9 cellular contexts compared by ENCODE assay signal in the genomic region with DNA sequence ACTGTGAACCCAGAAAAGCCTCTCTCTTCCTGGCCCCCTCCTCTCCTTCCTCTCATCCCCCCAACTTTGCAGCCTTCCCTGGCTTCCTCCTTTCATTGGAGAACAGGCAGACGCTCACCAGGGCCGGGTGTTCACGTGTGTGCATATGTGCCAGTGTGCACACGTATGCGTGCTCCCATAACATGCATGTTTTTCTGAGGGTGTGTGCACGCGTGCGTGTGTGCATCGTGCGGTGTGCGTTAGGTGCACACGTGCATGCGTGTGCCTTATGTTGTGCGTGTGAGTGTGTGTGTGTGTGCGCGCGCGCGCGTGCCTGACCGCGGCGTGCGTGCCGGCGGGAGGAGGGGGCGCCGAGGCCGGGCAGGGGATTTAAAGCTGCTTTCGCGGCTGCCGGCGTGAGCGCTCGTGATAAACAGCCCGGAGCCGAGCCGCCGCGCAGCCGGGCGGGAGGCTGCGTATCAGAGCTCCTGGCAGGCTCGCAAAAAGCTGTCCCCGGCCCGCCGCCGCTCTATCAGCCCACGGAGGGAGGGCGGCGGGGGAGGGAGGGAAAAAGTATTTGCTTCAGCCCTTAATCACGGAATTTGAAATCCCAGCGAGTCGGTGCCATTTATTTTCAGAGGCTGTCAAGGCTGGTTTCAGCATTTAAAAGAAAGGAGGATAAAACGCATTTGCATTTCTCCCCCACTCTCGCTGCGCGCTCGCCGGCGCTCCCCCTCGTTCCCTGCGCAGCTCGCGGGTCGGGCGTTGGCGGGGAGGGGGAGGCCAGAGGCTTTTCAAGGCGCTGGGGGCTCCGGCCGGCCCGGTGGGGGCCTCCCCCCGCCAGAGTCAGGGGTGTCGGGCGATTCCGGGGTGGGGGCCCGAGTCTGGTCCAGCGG.
A peak's percentile ranks its signal among the peaks of the same experiment; 100 is the strongest.
DNase-seq lines count a peak whose midpoint lies in the region; ATAC-seq and TF ChIP-seq lines count a peak whose summit lies in the region.
"Had no signal": no experiment of that assay in that cellular context is flagged by ENCODE, and none has a peak within 500 bp of the region (broad histone marks: within the 10 kb centered on the region; RNA-seq: fewer than 3 reads in every experiment).

No MANE protein-coding gene starts in this region.

- H3K27ac ChIP-seq in ACC112 (ENCODE audit: low read depth, low read length) (no peak overlapping the region), stomach smooth muscle (ENCODE audit: low read length) (peak overlapping the region; percentile 71)
- H3K27ac ChIP-seq: epithelial cell of prostate had no signal

- H3K36me3 ChIP-seq in ACC112 (ENCODE audit: insufficient read depth, low read length) = no peaks in the 10 kb centered on the region
- H3K36me3 ChIP-seq in stomach smooth muscle (ENCODE audit: control insufficient read depth in 2 of 2, insufficient read depth in 2 of 2, low read length in 2 of 2) = no peaks in the 10 kb centered on the region

- TF ChIP-seq CTCF in HFF-Myc (IDR thresholded peaks at IDR 0.05; ENCODE audit: low read depth, low read length, missing control alignments) (no peak), WTC11 (IDR thresholded peaks at IDR 0.05) (no peak)

- CTCF ChIA-PET in WTC11 (lab: Charles Lee) = interaction anchor here (0.6 to 1.9 kb wide), 7 partner anchors 10 to 305 kb away, joined by 3 to 5 read pairs (median 4); no protein-coding TSS in a partner anchor

- H3K4me3 ChIP-seq in ACC112 (ENCODE audit: low read depth, low read length) (peak overlapping the region; percentile 81), HFF-Myc (replicated peaks; ENCODE audit: low read depth, low read length) (peak overlapping the region; percentile 47), stomach smooth muscle (ENCODE audit: low read length in 2 of 2) (peak overlapping the region; percentile 76 to 79)

- no peaks in the 10 kb centered on the region for H3K79me2 ChIP-seq in ACC112 (ENCODE audit: control insufficient read depth, insufficient read depth, low read length, unreplicated experiment)

- no peaks in the 10 kb centered on the region for H3K9me3 ChIP-seq in stomach smooth muscle (ENCODE audit: control insufficient read depth in 2 of 2, low read length in 2 of 2)

- H3K4me3 Mint-ChIP-seq in WTC11 = peak overlapping the region; percentile 81

- POLR2A ChIA-PET in WTC11 (lab: Charles Lee) = interaction anchor here (0.6 to 1.3 kb wide), 3 partner anchors 22 to 259 kb away, joined by 3 to 5 read pairs (median 3); partner anchors contain the start of gene IER5L

- peak overlapping the region; percentile 61 for H2AFZ ChIP-seq in ACC112 (ENCODE audit: low read length, unreplicated experiment)

- no peaks in the 10 kb centered on the region for H3K36me3 Mint-ChIP-seq in WTC11

- DNase-seq in HFF-Myc (ENCODE audit: extremely low read depth, low read depth) (no peak), WTC11 (ENCODE audit: low spot score) (peak; percentile 32), ecto neural progenitor cell (ENCODE audit: low spot score) (peak; percentile 78), medulla oblongata (ENCODE audit: extremely low spot score) (peak; percentile 45), NCI-H2107 (lab: John Stamatoyannopoulos, UW) (no peak)

- ATAC-seq in WTC11 (peak; percentile 20; the same call in 1 of the 2 replicates), HG03025 (IDR thresholded peaks at IDR 0.05; ENCODE audit: low FRiP score, unreplicated experiment) (no peak)

- H3K4me1 Mint-ChIP-seq in WTC11 = peaks cover 26% of the 10 kb centered on the region

- peaks cover 98% of the 10 kb centered on the region for H3K27me3 Mint-ChIP-seq in WTC11 (ENCODE audit: low read depth)

- H3K27me3 ChIP-seq in ACC112 (ENCODE audit: insufficient read depth, low read length) (peaks cover 23% of the 10 kb centered on the region; the same call in 1 of the 2 replicates), stomach smooth muscle (ENCODE audit: control insufficient read depth in 1 of 2, insufficient read depth in 2 of 2, low read length in 2 of 2) (no peaks in the 10 kb centered on the region)

- H3K4me1 ChIP-seq in ACC112 (ENCODE audit: control insufficient read depth, insufficient read depth, low read length, unreplicated experiment) = peaks cover 7% of the 10 kb centered on the region
- H3K4me1 ChIP-seq in stomach smooth muscle (ENCODE audit: control insufficient read depth, insufficient read depth, low read length) = peaks cover 27% of the 10 kb centered on the region

- H3K9ac ChIP-seq in stomach smooth muscle (ENCODE audit: low read length in 2 of 2) = peak overlapping the region; percentile 74 to 84

- no peak overlapping the region for H3K27ac Mint-ChIP-seq in WTC11

- H3K9me3 Mint-ChIP-seq in WTC11 = peaks cover 3% of the 10 kb centered on the region; the same call in 1 of the 2 replicates

TF ChIP-seq in WTC11, 78 proteins besides CTCF, POLR2A, EP300 and RAD21 (continues in another document):
- no peak for TF ChIP-seq EMX1 (CRISPR knock-in tag; IDR thresholded peaks at IDR 0.05)
- no peak for TF ChIP-seq NR1H2 (CRISPR knock-in tag; IDR thresholded peaks at IDR 0.05)
- no peak for TF ChIP-seq RORB (CRISPR knock-in tag; IDR thresholded peaks at IDR 0.05)
- TF ChIP-seq, protein P1, sequence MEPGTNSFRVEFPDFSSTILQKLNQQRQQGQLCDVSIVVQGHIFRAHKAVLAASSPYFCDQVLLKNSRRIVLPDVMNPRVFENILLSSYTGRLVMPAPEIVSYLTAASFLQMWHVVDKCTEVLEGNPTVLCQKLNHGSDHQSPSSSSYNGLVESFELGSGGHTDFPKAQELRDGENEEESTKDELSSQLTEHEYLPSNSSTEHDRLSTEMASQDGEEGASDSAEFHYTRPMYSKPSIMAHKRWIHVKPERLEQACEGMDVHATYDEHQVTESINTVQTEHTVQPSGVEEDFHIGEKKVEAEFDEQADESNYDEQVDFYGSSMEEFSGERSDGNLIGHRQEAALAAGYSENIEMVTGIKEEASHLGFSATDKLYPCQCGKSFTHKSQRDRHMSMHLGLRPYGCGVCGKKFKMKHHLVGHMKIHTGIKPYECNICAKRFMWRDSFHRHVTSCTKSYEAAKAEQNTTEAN (CRISPR knock-in tag; IDR thresholded peaks at IDR 0.05) = peak; percentile 28; the same call in 1 of the 2 replicates
- TF ChIP-seq CREB1 (CRISPR knock-in tag; IDR thresholded peaks at IDR 0.05) = no peak
- TF ChIP-seq SP1 (CRISPR knock-in tag; conservative IDR thresholded peaks at IDR 0.05) = no peak
- TF ChIP-seq USF1 (CRISPR knock-in tag; IDR thresholded peaks at IDR 0.05) = no peak
- peak; percentile 33; the same call in 1 of the 2 replicates for TF ChIP-seq FOXP1 (CRISPR knock-in tag; IDR thresholded peaks at IDR 0.05; ENCODE audit: borderline replicate concordance)
- no peak for TF ChIP-seq E2F1 (CRISPR knock-in tag; IDR thresholded peaks at IDR 0.05)
- TF ChIP-seq ETV6 (CRISPR knock-in tag; IDR thresholded peaks at IDR 0.05) = peak; percentile 58; the same call in 1 of the 2 replicates
- no peak for TF ChIP-seq FOXP4 (CRISPR knock-in tag; IDR thresholded peaks at IDR 0.05)
- TF ChIP-seq ZNF263 (CRISPR knock-in tag; IDR thresholded peaks at IDR 0.05; ENCODE audit: low read depth) = no peak
- TF ChIP-seq TEAD4 (CRISPR knock-in tag; IDR thresholded peaks at IDR 0.05) = no peak
- no peak for TF ChIP-seq ZNF121 (CRISPR knock-in tag; IDR thresholded peaks at IDR 0.05)
- no peak for TF ChIP-seq ZNF317 (CRISPR knock-in tag; IDR thresholded peaks at IDR 0.05; ENCODE audit: borderline replicate concordance, low read depth)
- TF ChIP-seq MXD4 (CRISPR knock-in tag; IDR thresholded peaks at IDR 0.05; ENCODE audit: borderline replicate concordance) = no peak
- no peak for TF ChIP-seq TCF7 (CRISPR knock-in tag; IDR thresholded peaks at IDR 0.05; ENCODE audit: low read depth)
- no peak for TF ChIP-seq MLX (CRISPR knock-in tag; IDR thresholded peaks at IDR 0.05)

Comparison
In these comparisons a context has a peak if more than half of its experiments do, and no peak if none do; other contexts are left out.
1. DNase-seq: peak in WTC11 (single experiment), ecto neural progenitor cell (single experiment) and medulla oblongata (single experiment); none in HFF-Myc (single experiment) and NCI-H2107 (single experiment).
2. Peak in every context shown above with its lines, with median percentiles within 50 percentile points of each other: H3K4me3 ChIP-seq.